In the genomic region with DNA sequence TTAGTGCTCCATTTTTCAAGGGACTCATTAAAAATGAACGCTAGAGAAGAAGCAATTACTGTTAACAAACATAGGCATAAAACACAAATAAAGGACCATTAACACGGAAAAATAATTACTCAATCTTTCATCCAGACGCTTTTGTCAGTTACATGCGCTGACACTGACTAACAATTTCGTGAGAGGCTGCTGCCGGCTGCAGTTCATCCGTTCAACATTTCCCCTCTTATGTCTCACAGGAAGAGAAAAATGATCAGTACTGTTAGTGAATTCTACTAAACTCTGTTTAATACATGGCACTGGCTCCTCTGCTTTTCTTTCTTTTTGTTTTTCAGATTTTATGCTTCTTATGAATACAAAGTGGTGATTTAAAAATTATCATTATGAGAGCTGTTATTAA, we compare ENCODE assay signal across 23 cellular contexts.
DNase-seq lines count a peak whose midpoint lies in the region; ATAC-seq, FAIRE-seq and TF ChIP-seq lines count a peak whose summit lies in the region.
"Had no signal": no experiment of that assay in that cellular context is flagged by ENCODE, and none has a peak within 500 bp of the region (broad histone marks: within the 10 kb centered on the region; RNA-seq: fewer than 3 reads in every experiment).

No MANE protein-coding gene starts in this region.

- dilution Hi-C loops in keratinocyte (cut with MboI; ENCODE audit: extremely low pct_ligation_motif_present, low sequenced_read_pairs) = no loop called here

- peaks cover 2% of the 10 kb centered on the region for H3K9me3 ChIP-seq in keratinocyte (ENCODE audit: control insufficient read depth, low read depth, low read length)
- H3K9me3 ChIP-seq in psoas muscle = no peaks in the 10 kb centered on the region
- H3K9me3 ChIP-seq: SK-N-SH had no signal

- H2AFZ ChIP-seq in keratinocyte (ENCODE audit: control insufficient read depth, low read length) = no peak overlapping the region

- no peaks in the 10 kb centered on the region for H4K20me1 ChIP-seq in keratinocyte (ENCODE audit: control insufficient read depth, extremely low read depth, insufficient read depth, low read length)
- H4K20me1 ChIP-seq: BLaER1 had no signal

- no peak overlapping the region for H3K4me3 ChIP-seq in keratinocyte (ENCODE audit: control insufficient read depth in 2 of 3, extremely low read depth in 1 of 3, insufficient read depth in 2 of 3, low read depth in 1 of 3, low read length in 3 of 3)
- H3K4me3 ChIP-seq in psoas muscle = no peak overlapping the region
- H3K4me3 ChIP-seq: BLaER1, GM12878, HAP-1 had no signal

- peaks cover 7 to 32% (median 26%) of the 10 kb centered on the region in 5 experiments for H3K9me3 Mint-ChIP-seq in brain

- no peaks in the 10 kb centered on the region for H3K27me3 ChIP-seq in keratinocyte (ENCODE audit: control insufficient read depth, extremely low read depth, insufficient read depth, low read length)
- H3K27me3 ChIP-seq in psoas muscle (ENCODE audit: insufficient read depth in 3 of 3, low read length in 2 of 3) = no peaks in the 10 kb centered on the region
- H3K27me3 ChIP-seq: BLaER1 had no signal

- H3K9me1 ChIP-seq in keratinocyte (ENCODE audit: control insufficient read depth, extremely low read depth, insufficient read depth, low read length) = no peaks in the 10 kb centered on the region

- no peaks in the 10 kb centered on the region for H3K79me2 ChIP-seq in keratinocyte (ENCODE audit: control insufficient read depth, insufficient read depth, low read length)

- H3K4me2 ChIP-seq in keratinocyte (ENCODE audit: control insufficient read depth, extremely low read depth, insufficient read depth, low read depth, low read length) = no peak overlapping the region
- H3K4me2 ChIP-seq: BLaER1, KMS-11, SK-N-SH had no signal

- H3K36me3 Mint-ChIP-seq in brain = peaks cover 3% of the 10 kb centered on the region
- H3K36me3 Mint-ChIP-seq: IgD-negative memory B cell had no signal

- ATAC-seq in HG02870 (IDR thresholded peaks at IDR 0.05; ENCODE audit: unreplicated experiment) = no peak
- ATAC-seq in psoas muscle = no peak
- ATAC-seq: GM12878, PC-3 had no signal

- no peak overlapping the region for H3K27ac ChIP-seq in keratinocyte (ENCODE audit: control insufficient read depth, insufficient read depth, low read length)
- H3K27ac ChIP-seq in psoas muscle = no peak overlapping the region
- H3K27ac ChIP-seq: BLaER1, KMS-11 had no signal

- H3K27ac Mint-ChIP-seq in brain = peak overlapping the region in 3 of 5 experiments; percentile 12 to 32 (median 25)
- H3K27ac Mint-ChIP-seq: CD4-positive, alpha-beta T cell; IgD-negative memory B cell had no signal

- H3K36me3 ChIP-seq in keratinocyte (ENCODE audit: control insufficient read depth in 2 of 2, extremely low read depth in 1 of 2, insufficient read depth in 2 of 2, low read length in 2 of 2) = no peaks in the 10 kb centered on the region
- H3K36me3 ChIP-seq in psoas muscle (ENCODE audit: insufficient read depth in 1 of 2, low read depth in 1 of 2) = no peaks in the 10 kb centered on the region
- H3K36me3 ChIP-seq: BLaER1, HAP-1 had no signal

- H3K9ac ChIP-seq in keratinocyte (ENCODE audit: control insufficient read depth, extremely low read depth, insufficient read depth, low read length) = no peak overlapping the region
- H3K9ac ChIP-seq: BLaER1, KMS-11, SK-N-SH had no signal

- FAIRE-seq in keratinocyte (lab: Jason Lieb, UNC) = peak; percentile 29
- FAIRE-seq: D721Med, GM12878 had no signal

- H3K4me1 ChIP-seq in keratinocyte (ENCODE audit: control insufficient read depth, extremely low read depth, insufficient read depth, low read length) = no peaks in the 10 kb centered on the region
- H3K4me1 ChIP-seq in psoas muscle = no peaks in the 10 kb centered on the region
- H3K4me1 ChIP-seq: BLaER1, HAP-1 had no signal

- intact Hi-C loops in psoas muscle (cut with DNase I) = no loop called here

- peak overlapping the region in 2 of 5 experiments; percentile 49 to 73 for H3K4me3 Mint-ChIP-seq in brain
- H3K4me3 Mint-ChIP-seq: CD4-positive, alpha-beta T cell; IgD-negative memory B cell had no signal

- 55 to 70% (median 63%) methylated on average over 7 of the region's 7 CpGs for WGBS in psoas muscle, 3 donors

- peaks cover 13% of the 10 kb centered on the region for H3K4me1 Mint-ChIP-seq in brain
- H3K4me1 Mint-ChIP-seq: IgD-negative memory B cell had no signal

- TF ChIP-seq CTCF in brain (conservative IDR thresholded peaks at IDR 0.05) (no peak), keratinocyte (optimal IDR thresholded peaks at IDR 0.05 in 1 of 3, IDR thresholded peaks at IDR 0.05 in 1 of 3, conservative IDR thresholded peaks at IDR 0.05 in 1 of 3; ENCODE audit: extremely low read depth in 1 of 3, insufficient read depth in 2 of 3, low read length in 3 of 3) (no peak), psoas muscle (IDR thresholded peaks at IDR 0.05) (no peak)

- no peaks in the 10 kb centered on the region for H3K27me3 Mint-ChIP-seq in brain
- H3K27me3 Mint-ChIP-seq: CD4-positive, alpha-beta T cell; IgD-negative memory B cell had no signal

- DNase-seq in GM03348 (ENCODE audit: low spot score) (peak; percentile 5), NCI-H1105 treated with DMSO at 0.1 percent for 48 hours (lab: John Stamatoyannopoulos, UW) (peak; percentile 52), keratinocyte (ENCODE audit: low read depth, low spot score) (no peak), psoas muscle (no peak)
- no peak for DNase-seq in stimulated activated CD4-positive, alpha-beta T cell treated with anti-CD3 and anti-CD28 coated beads, Interleukin-2, amount 100 ng/mL, for 24 hours
- DNase-seq: CD4-positive, alpha-beta T cell; GOT3; MM.1S; NCI-H2029; NCI-H2227 treated with DMSO at 0.1 percent for 48 hours; NCI-H510A; NCI-H774; NK-92 treated with Interleukin-12 subunit alpha and Interleukin-12 subunit beta, amount 100 ng/mL, for 24 hours; PC-3; SK-N-SH had no signal

Comparison
In these comparisons a context has a peak if more than half of its experiments do, and no peak if none do; other contexts are left out.
1. DNase-seq: peak in GM03348 (single experiment) and NCI-H1105 treated with DMSO at 0.1 percent for 48 hours (single experiment); none in keratinocyte (single experiment), stimulated activated CD4-positive, alpha-beta T cell treated with anti-CD3 and anti-CD28 coated beads, Interleukin-2, amount 100 ng/mL, for 24 hours (0 of 2) and psoas muscle (0 of 2).